22 cellular contexts compared by ENCODE assay signal in the genomic region with DNA sequence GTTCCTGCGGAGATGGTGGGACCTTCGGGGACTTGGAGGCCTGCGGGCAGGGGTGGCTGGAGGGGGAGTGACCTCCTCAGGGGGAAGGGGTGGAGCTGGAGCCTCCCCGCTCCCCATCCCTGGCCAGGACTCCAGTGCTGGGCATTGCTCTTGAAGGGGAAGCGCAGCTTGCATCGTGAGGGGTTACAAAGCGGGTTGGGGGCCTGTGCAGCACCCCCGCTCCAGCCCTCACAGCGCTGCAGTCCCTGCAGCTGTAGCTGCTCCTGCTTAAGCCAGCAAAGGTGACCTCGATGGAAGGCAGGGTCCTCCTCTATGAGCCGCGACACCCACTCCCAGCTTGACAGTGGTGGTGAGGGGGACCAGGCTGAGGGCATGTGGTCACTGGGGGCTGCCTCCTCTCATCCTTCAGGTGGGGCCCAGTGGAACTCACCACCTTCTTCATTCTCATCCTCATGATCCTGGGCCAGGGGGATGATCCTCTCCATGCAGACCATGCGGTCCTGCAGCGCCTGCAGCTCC. TPM values are rescaled to one million over a fixed set of nuclear protein-coding genes. Genes with fewer than 3 reads are reported as not detected.
DNase-seq lines count a peak whose midpoint lies in the region; ATAC-seq, FAIRE-seq and TF ChIP-seq lines count a peak whose summit lies in the region.
"Had no signal": no experiment of that assay in that cellular context is flagged by ENCODE, and none has a peak within 500 bp of the region (broad histone marks: within the 10 kb centered on the region; RNA-seq: fewer than 3 reads in every experiment).

No MANE protein-coding gene starts in this region.

- TF ChIP-seq EP300 in H1 (IDR thresholded peaks at IDR 0.05; ENCODE audit: borderline replicate concordance in 1 of 2, low read depth in 2 of 2, low read length in 2 of 2), result no peak

- H3K4me1 Mint-ChIP-seq in stimulated activated effector memory CD8-positive, alpha-beta T cell treated with anti-CD3 and anti-CD28 coated beads, Interleukin-12 subunit alpha, Interleukin-12 subunit beta, amount 100 ng/mL, for 72 hours, result no peaks in the 10 kb centered on the region
- H3K4me1 Mint-ChIP-seq in type B pancreatic cell (ENCODE audit: unreplicated experiment), result peaks cover 6% of the 10 kb centered on the region
- H3K4me1 Mint-ChIP-seq: CD4-positive, alpha-beta memory T cell had no signal

- no peak for TF ChIP-seq POLR2A in H1 (IDR thresholded peaks at IDR 0.05; ENCODE audit: control extremely low read depth in 1 of 2, low read depth in 2 of 2, low read length in 2 of 2)

- no peak overlapping the region for H3K4me3 ChIP-seq in right cardiac atrium (ENCODE audit: low read length)
- H3K4me3 ChIP-seq in H1 (ENCODE audit: extremely low read depth in 1 of 4, insufficient read depth in 2 of 4, low read depth in 3 of 4, low read length in 4 of 4), result no peak overlapping the region
- H3K4me3 ChIP-seq: BLaER1, GM23338 had no signal

- no peak overlapping the region for H3K27ac Mint-ChIP-seq in stimulated activated effector memory CD8-positive, alpha-beta T cell treated with anti-CD3 and anti-CD28 coated beads, Interleukin-12 subunit alpha, Interleukin-12 subunit beta, amount 100 ng/mL, for 72 hours
- no peak overlapping the region for H3K27ac Mint-ChIP-seq in type B pancreatic cell
- H3K27ac Mint-ChIP-seq: GM23338 had no signal

- H2BK20ac ChIP-seq in H1 (ENCODE audit: low read length), result no peak overlapping the region

- H3K4me1 ChIP-seq in right cardiac atrium (ENCODE audit: control insufficient read depth, insufficient read depth, low read length) (no peaks in the 10 kb centered on the region), H1 (replicated peaks in 1 of 4; ENCODE audit: control insufficient read depth in 3 of 4, insufficient read depth in 4 of 4, low read length in 3 of 4) (no peaks in the 10 kb centered on the region; a peak in 1 of 7 replicates)

- ATAC-seq in right cardiac atrium, result peak; percentile 26 to 34
- no peak for ATAC-seq in left ventricle myocardium superior
- ATAC-seq in stimulated activated effector memory CD8-positive, alpha-beta T cell treated with anti-CD3 and anti-CD28 coated beads, Interleukin-12 subunit alpha, Interleukin-12 subunit beta, amount 100 ng/mL, for 72 hours, result peak; percentile 14

- intact Hi-C loops in right cardiac atrium (cut with DNase I), result no loop called here
- intact Hi-C loops in left ventricle myocardium superior (cut with micrococcal nuclease), result no loop called here

- no peaks in the 10 kb centered on the region for H3K9me3 ChIP-seq in right cardiac atrium (ENCODE audit: control insufficient read depth, low read length)
- no peaks in the 10 kb centered on the region; a peak in 1 of 4 replicates for H3K9me3 ChIP-seq in H1 (ENCODE audit: insufficient read depth in 2 of 2, low read depth in 1 of 2, low read length in 1 of 2)
- H3K9me3 ChIP-seq: BLaER1 had no signal

- no peak overlapping the region for H3K4me3 Mint-ChIP-seq in stimulated activated effector memory CD8-positive, alpha-beta T cell treated with anti-CD3 and anti-CD28 coated beads, Interleukin-12 subunit alpha, Interleukin-12 subunit beta, amount 100 ng/mL, for 72 hours
- no peak overlapping the region for H3K4me3 Mint-ChIP-seq in type B pancreatic cell
- H3K4me3 Mint-ChIP-seq: CD14-positive monocyte; CD4-positive, alpha-beta memory T cell; GM23338 had no signal

- no peaks in the 10 kb centered on the region for H3K23me2 ChIP-seq in H1 (ENCODE audit: low read depth, low read length)

- no peak overlapping the region for H2BK15ac ChIP-seq in H1 (ENCODE audit: low read length)

- H2AK5ac ChIP-seq in H1 (ENCODE audit: low read depth, low read length), result no peak overlapping the region

- H3K56ac ChIP-seq in H1 (replicated peaks; ENCODE audit: insufficient read length, low read depth, low read length), result no peak overlapping the region

- H3K79me1 ChIP-seq in H1 (ENCODE audit: low read depth, low read length), result no peaks in the 10 kb centered on the region

- peak overlapping the region; percentile 35; the same call in 1 of the 2 replicates for H4K8ac ChIP-seq in H1 (ENCODE audit: extremely low read depth, insufficient read depth, low read length)

- no peak overlapping the region for H3K4me2 ChIP-seq in H1 (ENCODE audit: insufficient read depth in 1 of 2, low read depth in 2 of 2, low read length in 2 of 2)
- H3K4me2 ChIP-seq: BLaER1, GM23338 had no signal

- no peak overlapping the region for H2BK5ac ChIP-seq in H1 (ENCODE audit: low read depth, low read length)

- H3K27me3 Mint-ChIP-seq in type B pancreatic cell, result no peaks in the 10 kb centered on the region

- H4K91ac ChIP-seq in H1 (replicated peaks; ENCODE audit: insufficient read length, low read length), result no peak overlapping the region

- WGBS in right cardiac atrium, result 80% methylated on average over 14 of the region's 14 CpGs
- WGBS in H1 (ENCODE audit: extremely low coverage in 1 of 2, insufficient coverage in 1 of 2, insufficient read length in 1 of 2, insufficient replicate concordance in 2 of 2, low coverage in 1 of 2, low lambda C conversion rate in 2 of 2, missing lambda C conversion rate in 1 of 2), 2 experiments, result 91% methylated on average over 3 of the region's 14 CpGs; no CpG with 5 or more reads in 1 of the 2 experiments

- no peak overlapping the region for H4K5ac ChIP-seq in H1 (ENCODE audit: insufficient read length, low read depth, low read length)

- H4K20me1 ChIP-seq in H1 (replicated peaks in 1 of 2; ENCODE audit: control insufficient read depth in 1 of 2, insufficient read depth in 2 of 2, low read length in 2 of 2), result no peaks in the 10 kb centered on the region
- H4K20me1 ChIP-seq: BLaER1 had no signal

- no peaks in the 10 kb centered on the region for H3K9me3 Mint-ChIP-seq in stimulated activated effector memory CD8-positive, alpha-beta T cell treated with anti-CD3 and anti-CD28 coated beads, Interleukin-12 subunit alpha, Interleukin-12 subunit beta, amount 100 ng/mL, for 72 hours
- no peaks in the 10 kb centered on the region for H3K9me3 Mint-ChIP-seq in type B pancreatic cell
- H3K9me3 Mint-ChIP-seq: CD4-positive, alpha-beta memory T cell had no signal

- no peak overlapping the region for H2BK12ac ChIP-seq in H1 (ENCODE audit: low read depth, low read length)

- no peaks in the 10 kb centered on the region for H3K79me2 ChIP-seq in H1 (ENCODE audit: control insufficient read depth in 1 of 2, insufficient read depth in 2 of 2, low read length in 2 of 2)

- H2BK120ac ChIP-seq in H1 (replicated peaks; ENCODE audit: low read depth, low read length), result no peak overlapping the region

- POLR2A ChIA-PET in H1 (lab: Charles Lee; ENCODE audit: partially characterized antibody), result no interaction called here

- H3K36me3 Mint-ChIP-seq in stimulated activated effector memory CD8-positive, alpha-beta T cell treated with anti-CD3 and anti-CD28 coated beads, Interleukin-12 subunit alpha, Interleukin-12 subunit beta, amount 100 ng/mL, for 72 hours, result no peaks in the 10 kb centered on the region
- H3K36me3 Mint-ChIP-seq in type B pancreatic cell, result no peaks in the 10 kb centered on the region
- H3K36me3 Mint-ChIP-seq: CD14-positive monocyte; CD4-positive, alpha-beta memory T cell had no signal

- H2AFZ ChIP-seq in H1 (ENCODE audit: low read length), result no peak overlapping the region
- H2AFZ ChIP-seq: GM23338 had no signal

- H3K23ac ChIP-seq in H1 (ENCODE audit: insufficient read length), result no peak overlapping the region

- DNase-seq in right cardiac atrium (no peak), left ventricle myocardium superior (no peak), H1 (ENCODE audit: low read depth in 1 of 2, low spot score in 2 of 2) (no peak), type B pancreatic cell (ENCODE audit: extremely low spot score, unreplicated experiment) (no peak), NCI-H128 (lab: John Stamatoyannopoulos, UW; ENCODE audit: unreplicated experiment) (no peak), NAMALWA (ENCODE audit: low spot score) (no peak)
- DNase-seq in stimulated activated effector memory CD8-positive, alpha-beta T cell treated with anti-CD3 and anti-CD28 coated beads, Interleukin-12 subunit alpha, Interleukin-12 subunit beta, amount 100 ng/mL, for 72 hours (ENCODE audit: low spot score in 2 of 2), result no peak
- DNase-seq: 8988T; CD4-positive, alpha-beta memory T cell; DMS153; DMS79; GDM1 had no signal

- TF ChIP-seq RAD21 in H1 (IDR thresholded peaks at IDR 0.05 in 1 of 2, conservative IDR thresholded peaks at IDR 0.05 in 1 of 2; ENCODE audit: low read depth in 2 of 2, low read length in 2 of 2), result no peak

- CTCF ChIA-PET in H1 (lab: Charles Lee; ENCODE audit: partially characterized antibody), result interaction anchor here (0.7 to 2.4 kb wide), 9 partner anchors 8 to 402 kb away, joined by 3 to 8 read pairs (median 4); no protein-coding TSS in a partner anchor

- H3K27ac ChIP-seq in right cardiac atrium (ENCODE audit: low read length) (no peak overlapping the region), H1 (ENCODE audit: low read depth, low read length) (no peak overlapping the region)
- H3K27ac ChIP-seq: BLaER1 had no signal

- H3K4ac ChIP-seq in H1 (replicated peaks; ENCODE audit: insufficient read length, low read depth, low read length), result no peak overlapping the region

- no peak overlapping the region for H3K18ac ChIP-seq in H1 (ENCODE audit: extremely low read depth, low read length)

- FAIRE-seq in H1 (lab: Jason Lieb, UNC), result no peak
- FAIRE-seq: GM12892, GM18507, HepG2 had no signal

- no peaks in the 10 kb centered on the region for H3K36me3 ChIP-seq in H1 (ENCODE audit: control insufficient read depth in 2 of 4, insufficient read depth in 4 of 4, low read length in 3 of 4)
- H3K36me3 ChIP-seq: BLaER1 had no signal

- H3K9ac ChIP-seq in H1 (replicated peaks in 1 of 4; ENCODE audit: extremely low read depth in 1 of 4, low read depth in 3 of 4, low read length in 3 of 4), result no peak overlapping the region
- H3K9ac ChIP-seq: BLaER1 had no signal

- TF ChIP-seq CTCF in H1 (IDR thresholded peaks at IDR 0.05; ENCODE audit: control extremely low read depth in 1 of 3, insufficient read depth in 1 of 3, low read depth in 1 of 3, low read length in 3 of 3) (no peak), type B pancreatic cell (conservative IDR thresholded peaks at IDR 0.05) (no peak)

- H3K14ac ChIP-seq in H1 (ENCODE audit: insufficient read length), result no peak overlapping the region

- H3K27me3 ChIP-seq in right cardiac atrium (ENCODE audit: control insufficient read depth, insufficient read depth) (no peaks in the 10 kb centered on the region), H1 (replicated peaks in 1 of 4; ENCODE audit: control insufficient read depth in 3 of 4, extremely low read depth in 1 of 4, insufficient read depth in 3 of 4, low read length in 3 of 4) (no peaks in the 10 kb centered on the region; a peak in 1 of 7 replicates)
- H3K27me3 ChIP-seq: BLaER1 had no signal

RNA-seq across cellular contexts. Expression of a gene that starts 36.7 kb away (rescaled TPM):
- total RNA-seq in right cardiac atrium, result not detected
- not detected for polyA plus RNA-seq in right cardiac atrium
- not detected for total RNA-seq in left ventricle myocardium superior
- not detected in 2 replicates for total RNA-seq in H1 (2021; fragmentation: NEBNext Ultra II Directional; extraction: Animal tissue kit (Norgen Biotek cat#: 25700))
- polyA plus RNA-seq in H1 (2011; rRNA removed), result not detected in 2 replicates
- not detected for polyA plus RNA-seq in H1 (2011; cell fraction: cytosol; rRNA removed)
- polyA plus RNA-seq in H1 (2011; cell fraction: nucleus; rRNA removed), result not detected
- not detected in 4 replicates for polyA plus RNA-seq in H1 (2012, experiment 1 of 2)
- not detected for polyA plus RNA-seq in H1 (2012, experiment 2 of 2)
- not detected for polyA plus RNA-seq in H1 (2013, experiment 1 of 2)
- 0.04 TPM for polyA plus RNA-seq in H1 (2013, experiment 2 of 2)
- not detected in 2 replicates for polyA minus RNA-seq in H1 (2011; rRNA and poly(A)+ RNA removed)
- polyA minus RNA-seq in H1 (2011; cell fraction: cytosol; rRNA and poly(A)+ RNA removed), result not detected
- polyA minus RNA-seq in H1 (2011; cell fraction: nucleus; rRNA and poly(A)+ RNA removed), result not detected
- total RNA-seq in type B pancreatic cell (ENCODE audit: low replicate concordance), result not detected in 2 replicates
- total RNA-seq: A673; CD4-positive, alpha-beta memory T cell; Daoy; GM23338; H7; HepG2 had no signal
- polyA plus RNA-seq: AG04450; CD14-positive monocyte; CD4-positive, alpha-beta memory T cell; GM23338; HepG2 had no signal
